8 cellular contexts compared by ENCODE assay signal in genomic region chr10:35640474-35640873, GRCh38. TPM values are rescaled to one million over a fixed set of nuclear protein-coding genes. Genes with fewer than 3 reads are reported as not detected.
DNase-seq lines count a peak whose midpoint lies in the region; ATAC-seq and TF ChIP-seq lines count a peak whose summit lies in the region.

No MANE protein-coding gene starts in this region.

- under 1% methylated on average over 53 of the region's 53 CpGs for WGBS in HUES64
- WGBS in suprapubic skin: no CpG with 5 or more reads among the region's 53 CpGs

- TF ChIP-seq CTCF in Calu3 (IDR thresholded peaks at IDR 0.05; ENCODE audit: unreplicated experiment): peak; percentile 47
- no peak for TF ChIP-seq CTCF in epithelial cell of proximal tubule (conservative IDR thresholded peaks at IDR 0.05; ENCODE audit: low read depth, low read length)
- TF ChIP-seq CTCF in suprapubic skin (IDR thresholded peaks at IDR 0.05): peak in 1 of 2 donors; percentile 45

- H3K36me3 ChIP-seq in HUES64 (ENCODE audit: insufficient read depth, low read length) (no peaks in the 10 kb centered on the region), suprapubic skin (no peaks in the 10 kb centered on the region)

- H3K27ac ChIP-seq in HUES64 (ENCODE audit: low read depth, low read length) (no peak overlapping the region), suprapubic skin (no peak overlapping the region)

- intact Hi-C loops in Calu3 (cut with micrococcal nuclease; ENCODE audit: unreplicated experiment): no loop called here

- H3K4me1 ChIP-seq in HUES64 (ENCODE audit: insufficient read depth, low read length) (peaks cover 45% of the 10 kb centered on the region), suprapubic skin (peaks cover 67% of the 10 kb centered on the region)

- no peak for TF ChIP-seq EP300 in suprapubic skin (IDR thresholded peaks at IDR 0.05)

- peak overlapping the region; percentile 87 for H3K4me3 Mint-ChIP-seq in Calu3 (ENCODE audit: low read depth, unreplicated experiment)

- H3K27me3 ChIP-seq in HUES64 (ENCODE audit: insufficient read depth, low read length): peaks cover 41% of the 10 kb centered on the region
- peaks cover 7% of the 10 kb centered on the region for H3K27me3 ChIP-seq in suprapubic skin

- CTCF ChIA-PET in Calu3 (lab: Charles Lee): interaction anchor here (0.7 to 1.5 kb wide), 2 partner anchors 167 to 276 kb away, joined by 3 read pairs; no protein-coding TSS in a partner anchor

- no peaks in the 10 kb centered on the region for H3K9me3 ChIP-seq in HUES64 (ENCODE audit: insufficient read depth, low read depth, low read length)
- no peaks in the 10 kb centered on the region for H3K9me3 ChIP-seq in suprapubic skin

- H3K4me1 Mint-ChIP-seq in Calu3 (ENCODE audit: low read depth, unreplicated experiment): no peaks in the 10 kb centered on the region

- TF ChIP-seq POLR2A in suprapubic skin (IDR thresholded peaks at IDR 0.05): no peak

- peak; percentile 18 for ATAC-seq in GM19438 (IDR thresholded peaks at IDR 0.05; ENCODE audit: low read depth, unreplicated experiment)

- H3K36me3 Mint-ChIP-seq in Calu3 (ENCODE audit: insufficient read depth, unreplicated experiment): peaks cover 32% of the 10 kb centered on the region

- H3K27ac Mint-ChIP-seq in Calu3 (ENCODE audit: unreplicated experiment): peak overlapping the region; percentile 66

- H3K9ac ChIP-seq in HUES64 (ENCODE audit: low read depth, low read length): peak overlapping the region; percentile 67

- peaks cover 21% of the 10 kb centered on the region for H3K27me3 Mint-ChIP-seq in Calu3 (ENCODE audit: unreplicated experiment)

- DNase-seq in Calu3 (peak; percentile 78), epithelial cell of proximal tubule (ENCODE audit: low read depth) (no peak), midbrain (lab: John Stamatoyannopoulos, UW) (peak; percentile 46), suprapubic skin (ENCODE audit: low spot score in 2 of 2) (peak in 1 of 2 donors; percentile 71), cerebellar cortex (ENCODE audit: low spot score) (no peak)
- DNase-seq in activated CD4-positive, alpha-beta T cell treated with anti-CD3 and anti-CD28 coated beads, Interleukin-2, amount 50 U/mL, for 48 hours: peak; percentile 38 to 47

- H3K4me3 ChIP-seq in HUES64 (ENCODE audit: low read length): peak overlapping the region; percentile 68
- peak overlapping the region; percentile 53 for H3K4me3 ChIP-seq in epithelial cell of proximal tubule (ENCODE audit: low read depth, low read length)
- H3K4me3 ChIP-seq in suprapubic skin: peak overlapping the region; percentile 94

- no peaks in the 10 kb centered on the region for H3K9me3 Mint-ChIP-seq in Calu3 (ENCODE audit: low read depth, unreplicated experiment)

- no TSS peak for BruUV-seq in Calu3 (replicated peaks; lab: Mats Ljungman, UMichigan)

RNA-seq across cellular contexts. Expression of gene FZD8, which starts 1.6 kb away (rescaled TPM):
- total RNA-seq in Calu3 (2022) (3.2 and 3.7 TPM in 2 replicates), epithelial cell of proximal tubule (8.2 and 13.4 TPM in 2 replicates), suprapubic skin (10 to 100 TPM in 1 of 4 donors, 1 to 10 TPM in 3; 3.5 to 10.3 (median 6.0) TPM)
- polyA plus RNA-seq in HUES64 (2013, experiment 1 of 2): 5.7 TPM
- polyA plus RNA-seq in HUES64 (2013, experiment 2 of 2): 4.8 TPM

RNA-seq across cellular contexts. Expression of gene GJD4, which starts 35.3 kb away (rescaled TPM):
- not detected in 2 replicates for total RNA-seq in Calu3 (2022)
- not detected for polyA plus RNA-seq in HUES64 (2013, experiment 1 of 2)
- polyA plus RNA-seq in HUES64 (2013, experiment 2 of 2): not detected
- total RNA-seq in epithelial cell of proximal tubule: not detected in 2 replicates
- total RNA-seq in suprapubic skin: 1 to 10 TPM in 1 of 4 donors, under 1 TPM in 1, not detected in 2; 0.42 to 1.2 TPM

Comparison
In these comparisons a context has a peak if more than half of its experiments do, and no peak if none do; other contexts are left out.
1. DNase-seq: peak in Calu3 (single experiment), activated CD4-positive, alpha-beta T cell treated with anti-CD3 and anti-CD28 coated beads, Interleukin-2, amount 50 U/mL, for 48 hours (2 of 2) and midbrain (single experiment); none in epithelial cell of proximal tubule (single experiment) and cerebellar cortex (single experiment).
2. Peak in every context shown above with its lines, with median percentiles within 50 percentile points of each other: H3K4me3 ChIP-seq.